In genomic region chr3:149393355-149394165, GRCh38 we compare ENCODE assay signal across 9 cellular contexts. TPM values are rescaled to one million over a fixed set of nuclear protein-coding genes. Genes with fewer than 3 reads are reported as not detected.
A peak's percentile ranks its signal among the peaks of the same experiment; 100 is the strongest.
DNase-seq lines count a peak whose midpoint lies in the region; ATAC-seq and TF ChIP-seq lines count a peak whose summit lies in the region.
"Had no signal": no experiment of that assay in that cellular context is flagged by ENCODE, and none has a peak within 500 bp of the region (broad histone marks: within the 10 kb centered on the region; RNA-seq: fewer than 3 reads in every experiment).

No MANE protein-coding gene starts in this region.

- TF ChIP-seq POLR2A in gastrocnemius medialis (IDR thresholded peaks at IDR 0.05): no peak

- H3K4me3 ChIP-seq in right atrium auricular region (no peak overlapping the region), gastrocnemius medialis (no peak overlapping the region)

- H3K36me3 ChIP-seq in right atrium auricular region: no peaks in the 10 kb centered on the region
- no peaks in the 10 kb centered on the region for H3K36me3 ChIP-seq in gastrocnemius medialis

- intact Hi-C loops in gastrocnemius medialis (cut with DNase I; ENCODE audit: low total_unique reads): loop anchor here (1.0 kb wide), 1 partner anchor 87 kb away; no protein-coding TSS in a partner anchor

- H3K27me3 Mint-ChIP-seq in activated naive CD8-positive, alpha-beta T cell treated with anti-CD3 and anti-CD28 coated beads, Interleukin-2, amount 50 U/mL, for 24 hours: peaks cover 2% of the 10 kb centered on the region

- H3K4me3 Mint-ChIP-seq in activated naive CD8-positive, alpha-beta T cell treated with anti-CD3 and anti-CD28 coated beads, Interleukin-2, amount 50 U/mL, for 24 hours: no peak overlapping the region
- H3K4me3 Mint-ChIP-seq: T-helper 1 cell treated with Interleukin-12 subunit alpha and Interleukin-12 subunit beta and Interleukin-4 antibody, amounts not matched to agents 30 μg/mL and 1 μg/mL, for 36 hours had no signal

- DNase-seq in Caki2 (ENCODE audit: low read depth) (peak; percentile 55), NCI-H526 treated with DMSO at 0.1 percent for 48 hours (lab: John Stamatoyannopoulos, UW) (peak; percentile 77), right atrium auricular region (ENCODE audit: low spot score) (peak; percentile 76), gastrocnemius medialis (peak in 1 of 2 donors; percentile 54)
- peak; percentile 37 for DNase-seq in activated naive CD8-positive, alpha-beta T cell treated with anti-CD3 and anti-CD28 coated beads, Interleukin-2, amount 50 U/mL, for 24 hours

- no peaks in the 10 kb centered on the region for H3K36me3 Mint-ChIP-seq in activated naive CD8-positive, alpha-beta T cell treated with anti-CD3 and anti-CD28 coated beads, Interleukin-2, amount 50 U/mL, for 24 hours (ENCODE audit: low read depth)

- H3K9me3 ChIP-seq in right atrium auricular region (peaks cover 0 to 4% of the 10 kb centered on the region in 2 donors), gastrocnemius medialis (no peaks in the 10 kb centered on the region)

- no peaks in the 10 kb centered on the region for H3K27me3 ChIP-seq in right atrium auricular region
- no peaks in the 10 kb centered on the region for H3K27me3 ChIP-seq in gastrocnemius medialis

- no peak overlapping the region for H3K27ac Mint-ChIP-seq in activated naive CD8-positive, alpha-beta T cell treated with anti-CD3 and anti-CD28 coated beads, Interleukin-2, amount 50 U/mL, for 24 hours
- H3K27ac Mint-ChIP-seq: T-helper 1 cell treated with Interleukin-12 subunit alpha and Interleukin-12 subunit beta and Interleukin-4 antibody, amounts not matched to agents 30 μg/mL and 1 μg/mL, for 36 hours had no signal

- H3K27ac ChIP-seq in right atrium auricular region: no peak overlapping the region
- H3K27ac ChIP-seq in gastrocnemius medialis: peak overlapping the region in 1 of 4 donors; percentile 1

- H3K4me1 ChIP-seq in right atrium auricular region: peaks cover 0 to 28% of the 10 kb centered on the region in 2 donors
- peaks cover 3 to 12% of the 10 kb centered on the region in 2 donors for H3K4me1 ChIP-seq in gastrocnemius medialis

- no peaks in the 10 kb centered on the region for H3K9me3 Mint-ChIP-seq in activated naive CD8-positive, alpha-beta T cell treated with anti-CD3 and anti-CD28 coated beads, Interleukin-2, amount 50 U/mL, for 24 hours
- H3K9me3 Mint-ChIP-seq: T-helper 1 cell treated with Interleukin-12 subunit alpha and Interleukin-12 subunit beta and Interleukin-4 antibody, amounts not matched to agents 30 μg/mL and 1 μg/mL, for 36 hours had no signal

- ATAC-seq in GM19372 (IDR thresholded peaks at IDR 0.05; ENCODE audit: low read depth, unreplicated experiment) (peak; percentile 70), HG03442 (IDR thresholded peaks at IDR 0.05; ENCODE audit: unreplicated experiment) (peak; percentile 93), gastrocnemius medialis (peak; percentile 64 to 81), GM18870 (IDR thresholded peaks at IDR 0.05; ENCODE audit: unreplicated experiment) (no peak)
- peak; percentile 68 for ATAC-seq in activated naive CD8-positive, alpha-beta T cell treated with anti-CD3 and anti-CD28 coated beads, Interleukin-2, amount 50 U/mL, for 24 hours

- TF ChIP-seq CTCF in right atrium auricular region (IDR thresholded peaks at IDR 0.05) (peak; percentile 73 to 82), gastrocnemius medialis (IDR thresholded peaks at IDR 0.05 in 4 of 5, conservative IDR thresholded peaks at IDR 0.05 in 1 of 5) (peak; percentile 64 to 80 (median 76))

- in situ Hi-C loops in Caki2 (cut with HindIII; ENCODE audit: low pct_unique_long_range_greater_than_20kb, low sequenced_read_pairs): no loop called here
- in situ Hi-C loops in gastrocnemius medialis (cut with MboI; ENCODE audit: low sequenced_read_pairs in 4 of 4): loop anchor here in 2 of 4 donors (10.0 to 25.0 kb wide), 2 partner anchors 81 to 94 kb away; partner anchors contain the start of gene TM4SF4 (in 1 of the 2)

- H3K4me1 Mint-ChIP-seq in activated naive CD8-positive, alpha-beta T cell treated with anti-CD3 and anti-CD28 coated beads, Interleukin-2, amount 50 U/mL, for 24 hours: no peaks in the 10 kb centered on the region

RNA-seq across cellular contexts. Expression of gene TM4SF1, which starts 16.1 kb away (rescaled TPM):
- 60.5 and 64.6 TPM in 2 replicates for total RNA-seq in Caki2 (2014; rRNA removed; shearing (Covaris generic); ENCODE audit: low replicate concordance)
- 100 to 1,000 TPM; 211 to 341 TPM for total RNA-seq in right atrium auricular region
- 10 to 100 TPM; 23.0 to 43.8 (median 38.6) TPM for total RNA-seq in gastrocnemius medialis
